Comparison of ENCODE assay signal across 33 cellular contexts in the genomic region with DNA sequence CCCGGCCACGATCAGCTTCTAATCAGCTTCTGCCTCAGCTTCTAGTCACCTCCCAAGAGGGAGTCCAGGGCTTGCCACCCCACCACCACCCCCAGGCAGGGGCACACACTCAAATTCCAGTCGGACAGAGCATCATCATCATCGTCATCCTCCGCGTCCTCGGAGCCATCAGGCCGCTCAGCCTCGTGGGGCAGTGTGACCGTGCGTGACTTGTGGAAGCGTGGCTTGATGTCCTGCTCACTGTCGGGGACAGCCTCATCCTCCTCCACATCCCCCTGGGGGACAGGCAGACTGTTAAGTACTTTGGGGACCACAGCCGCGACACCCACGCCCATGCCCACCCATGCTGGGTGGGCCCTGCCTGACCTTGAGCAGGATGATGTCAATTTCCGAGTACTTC. TPM values are rescaled to one million over a fixed set of nuclear protein-coding genes. Genes with fewer than 3 reads are reported as not detected.
"Had no signal": no experiment of that assay in that cellular context is flagged by ENCODE, and none has a peak within 500 bp of the region (broad histone marks: within the 10 kb centered on the region; RNA-seq: fewer than 3 reads in every experiment).

No MANE protein-coding gene starts in this region.

- H3K9me3 ChIP-seq: left ventricle myocardium inferior, mucosa of descending colon, pancreas, prostate gland, sigmoid colon, spleen, stomach, testis, thyroid gland, transverse colon, upper lobe of left lung, vagina had no signal

- ATAC-seq: mucosa of descending colon; naive thymus-derived CD4-positive, alpha-beta T cell; natural killer cell treated with Interleukin-12 subunit alpha and Interleukin-12 subunit beta and Interleukin-15 and Interleukin-18, amount 100 ng/mL, for 72 hours; pancreas; right cardiac atrium; stimulated activated memory B cell treated with anti-CD40 and anti-IgM and Interleukin-4, amounts not matched to agents 10 μg/mL and 1 μg/mL and 100 μg/mL, for 72 hours; stimulated activated naive CD8-positive, alpha-beta T cell treated with anti-CD3 and anti-CD28 coated beads, Interleukin-15, Interleukin-2, amounts not matched to agents 100 U/mL and 50 U/mL, for 24 hours had no signal

- H3K4me1 ChIP-seq: pancreas, prostate gland, sigmoid colon, spleen, stomach, testis, thyroid gland, transverse colon, upper lobe of left lung had no signal

- H3K27ac ChIP-seq: hepatocyte, left ventricle myocardium inferior, pancreas, prostate gland, sigmoid colon, spleen, stomach, testis, thyroid gland, transverse colon, upper lobe of left lung, vagina had no signal

- H3K27me3 ChIP-seq: hepatocyte, pancreas, sigmoid colon, spleen, stomach, testis, thyroid gland, transverse colon, upper lobe of left lung, vagina had no signal

- DNase-seq: islet precursor cell; left ventricle myocardium inferior; midbrain; mucosa of descending colon; naive thymus-derived CD4-positive, alpha-beta T cell; nucleus accumbens; pancreas; retina; right cardiac atrium; sigmoid colon; small intestine; spleen; stimulated activated CD4-positive, alpha-beta T cell treated with anti-CD3 and anti-CD28 coated beads, Interleukin-4, amount 100 ng/mL, for 4 hours; stimulated activated CD8-positive, alpha-beta memory T cell treated with anti-CD3 and anti-CD28 coated beads, Interleukin-4, amount 100 ng/mL, for 48 hours; stimulated activated naive CD8-positive, alpha-beta T cell treated with anti-CD3 and anti-CD28 coated beads, Interleukin-15, Interleukin-2, amounts not matched to agents 100 U/mL and 50 U/mL, for 24 hours; stomach; testis; thyroid gland; transverse colon; upper lobe of left lung had no signal

- H3K4me2 ChIP-seq: hepatocyte had no signal

- FAIRE-seq: pancreas, small intestine had no signal

- H2AFZ ChIP-seq: hepatocyte had no signal

- H3K4me3 ChIP-seq: hepatocyte, left ventricle myocardium inferior, mucosa of descending colon, pancreas, prostate gland, sigmoid colon, spleen, stomach, testis, thyroid gland, transverse colon, upper lobe of left lung, vagina had no signal

RNA-seq across cellular contexts. Expression of a gene that starts 23.4 kb away (rescaled TPM):
- total RNA-seq: hepatocyte; kidney epithelial cell; left ventricle myocardium inferior; lower leg skin; lung microvascular endothelial cell; mesenteric fat pad; mucosa of descending colon; myocyte; naive thymus-derived CD4-positive, alpha-beta T cell; natural killer cell treated with Interleukin-12 subunit alpha and Interleukin-12 subunit beta and Interleukin-15 and Interleukin-18, amount 100 ng/mL, for 72 hours; osteoblast; pancreas; prostate gland; right cardiac atrium; sigmoid colon; spleen; stomach; thyroid gland; transverse colon; upper lobe of left lung; urinary bladder; vagina had no signal
- polyA plus RNA-seq: hepatocyte; naive thymus-derived CD4-positive, alpha-beta T cell; neural cell; pancreas; right cardiac atrium; sigmoid colon; small intestine; spleen; stomach; urinary bladder had no signal
